ENCODE assay signal across 8 cellular contexts in the genomic region with DNA sequence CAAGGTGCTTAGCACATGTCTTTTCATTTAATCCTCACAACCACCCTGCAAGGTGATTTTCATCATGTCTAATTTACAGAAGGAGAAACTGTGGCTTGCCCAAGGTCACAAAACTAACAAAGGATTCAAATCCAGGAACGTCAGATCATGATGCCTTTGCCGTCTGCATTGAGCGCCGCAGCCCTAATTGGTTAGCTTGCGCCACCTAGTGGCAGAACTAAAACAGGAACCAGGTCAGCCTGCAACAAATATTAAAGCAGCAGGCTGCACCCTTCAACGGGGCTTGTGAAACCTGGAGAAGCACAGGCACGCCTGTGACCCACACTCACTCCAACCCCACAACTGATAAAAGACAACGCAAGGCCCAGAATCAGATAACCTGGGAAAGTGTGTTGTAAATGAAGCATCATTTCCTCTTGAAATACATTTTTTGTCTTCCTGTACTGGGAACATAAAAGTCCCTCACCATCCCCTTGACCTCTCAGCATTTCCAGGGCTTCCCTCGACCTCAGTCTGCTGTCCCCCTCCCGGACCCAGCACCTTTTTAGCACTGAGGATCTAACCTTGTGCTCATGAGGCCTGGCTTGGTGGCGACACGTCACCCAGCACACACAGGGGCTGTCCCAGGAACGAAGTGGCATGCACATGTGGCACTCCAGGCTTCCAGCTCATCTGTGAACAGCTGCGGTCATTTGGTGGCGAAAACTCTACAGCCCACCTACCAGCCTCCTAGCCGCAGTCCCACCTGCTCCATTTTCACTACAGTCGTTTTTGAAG. TPM values are rescaled to one million over a fixed set of nuclear protein-coding genes. Genes with fewer than 3 reads are reported as not detected.
DNase-seq lines count a peak whose midpoint lies in the region; ATAC-seq, FAIRE-seq and TF ChIP-seq lines count a peak whose summit lies in the region.

No MANE protein-coding gene starts in this region.

- intact Hi-C loops in left ventricle myocardium superior (cut with micrococcal nuclease), result loop anchor here (5.0 to 10.0 kb wide), 3 partner anchors 200 to 613 kb away; no protein-coding TSS in a partner anchor

- DNase-seq in GM12892 (ENCODE audit: insufficient read length) (peak; percentile 41), NCI-H1105 (lab: John Stamatoyannopoulos, UW) (peak; percentile 58), SW 1271 (lab: John Stamatoyannopoulos, UW) (peak; percentile 27 to 75), adipocyte (ENCODE audit: low read depth) (peak; percentile 96), left ventricle myocardium superior (peak; percentile 77), retinal pigment epithelial cell (ENCODE audit: low read depth) (peak; percentile 12), cortex of kidney (lab: John Stamatoyannopoulos, UW) (no peak)

- no peaks in the 10 kb centered on the region for H3K27me3 ChIP-seq in adipocyte (replicated peaks; ENCODE audit: control insufficient read depth, insufficient read depth, low read length)

- FAIRE-seq in GM12892 (lab: Jason Lieb, UNC), result peak; percentile 97

- ATAC-seq in HG02623 (IDR thresholded peaks at IDR 0.05; ENCODE audit: unreplicated experiment) (peak; percentile 73), left ventricle myocardium superior (peak; percentile 56)

- TF ChIP-seq CTCF in retinal pigment epithelial cell (conservative IDR thresholded peaks at IDR 0.05; ENCODE audit: low read depth, low read length), result peak; percentile 87

- H3K4me3 ChIP-seq in adipocyte (ENCODE audit: low read length) (no peak overlapping the region), retinal pigment epithelial cell (ENCODE audit: low read length) (no peak overlapping the region)

- H3K9ac ChIP-seq in adipocyte (ENCODE audit: low read length), result peak overlapping the region; percentile 58

- no peaks in the 10 kb centered on the region for H3K9me3 ChIP-seq in adipocyte (ENCODE audit: control insufficient read depth, low read length)

- peaks cover 26% of the 10 kb centered on the region for H3K4me1 ChIP-seq in adipocyte (ENCODE audit: control insufficient read depth, insufficient read depth, low read length)

- no peak for TF ChIP-seq POLR2A in GM12892 (IDR thresholded peaks at IDR 0.05; ENCODE audit: low read depth, low read length)

- no peaks in the 10 kb centered on the region for H3K36me3 ChIP-seq in adipocyte (ENCODE audit: control insufficient read depth, insufficient read depth, low read length, severe bottlenecking)

RNA-seq across cellular contexts. Expression of gene DPH3, which starts 17.3 kb away (rescaled TPM):
- polyA plus RNA-seq in GM12892 (2012; ENCODE audit: missing spikeins), result 18.1 TPM
- 18.2 TPM for total RNA-seq in left ventricle myocardium superior

RNA-seq across cellular contexts. Expression of gene OXNAD1, which starts 17.5 kb away (rescaled TPM):
- polyA plus RNA-seq in GM12892 (2012; ENCODE audit: missing spikeins), result 14.0 TPM
- 15.4 TPM for total RNA-seq in left ventricle myocardium superior
